In the genomic region with DNA sequence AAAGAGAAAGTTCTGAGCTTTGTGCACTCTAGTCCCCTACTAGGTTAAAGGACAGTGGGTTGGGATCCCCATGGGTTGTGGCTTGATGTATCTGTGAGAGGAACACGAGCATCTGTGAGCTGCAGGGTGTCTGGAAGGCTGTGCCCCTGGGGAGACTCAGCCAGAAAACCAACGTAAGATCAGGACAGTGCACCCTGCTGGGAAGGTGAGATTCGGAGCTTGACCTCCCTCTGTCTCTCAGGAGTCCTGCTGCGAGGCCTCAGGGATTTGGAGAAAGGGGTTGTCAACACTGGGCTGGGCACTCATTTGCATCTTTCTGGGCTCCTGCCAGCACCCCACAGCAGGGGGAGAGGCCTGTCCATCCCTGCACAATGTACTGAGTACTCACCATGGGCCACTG, we compare ENCODE assay signal across 24 cellular contexts. TPM values are rescaled to one million over a fixed set of nuclear protein-coding genes. Genes with fewer than 3 reads are reported as not detected.
DNase-seq lines count a peak whose midpoint lies in the region; ATAC-seq, FAIRE-seq and TF ChIP-seq lines count a peak whose summit lies in the region.
"Had no signal": no experiment of that assay in that cellular context is flagged by ENCODE, and none has a peak within 500 bp of the region (broad histone marks: within the 10 kb centered on the region; RNA-seq: fewer than 3 reads in every experiment).

No MANE protein-coding gene starts in this region.

- H3K27ac ChIP-seq in RWPE2 (ENCODE audit: poor library complexity, severe bottlenecking), result peak overlapping the region; percentile 59
- no peak overlapping the region for H3K27ac ChIP-seq in mesenchymal stem cell (ENCODE audit: low read length, poor library complexity, severe bottlenecking)
- H3K27ac ChIP-seq in right lobe of liver, result no peak overlapping the region
- H3K27ac ChIP-seq: SJCRH30 had no signal

- no peaks in the 10 kb centered on the region for H3K36me3 Mint-ChIP-seq in stimulated activated effector memory CD8-positive, alpha-beta T cell treated with anti-CD3 and anti-CD28 coated beads, Interleukin-12 subunit alpha, Interleukin-12 subunit beta, amount 100 ng/mL, for 72 hours

- no peak overlapping the region for H2BK5ac ChIP-seq in mesenchymal stem cell (ENCODE audit: low read depth, low read length, poor library complexity, severe bottlenecking)

- no peak overlapping the region for H3K27ac Mint-ChIP-seq in stimulated activated effector memory CD8-positive, alpha-beta T cell treated with anti-CD3 and anti-CD28 coated beads, Interleukin-12 subunit alpha, Interleukin-12 subunit beta, amount 100 ng/mL, for 72 hours

- H3K36me3 ChIP-seq in RWPE2 (ENCODE audit: low read depth), result peaks cover 4% of the 10 kb centered on the region; the same call in 1 of the 2 replicates
- peaks cover 0 to 10% of the 10 kb centered on the region in 2 experiments for H3K36me3 ChIP-seq in mesenchymal stem cell (ENCODE audit: control insufficient read depth in 1 of 2, insufficient read depth in 2 of 2, low read depth in 1 of 2, low read length in 2 of 2)
- H3K36me3 ChIP-seq in right lobe of liver, result no peaks in the 10 kb centered on the region
- H3K36me3 ChIP-seq: SJCRH30 had no signal

- 65% methylated on average over 4 of the region's 4 CpGs for WGBS in mesenchymal stem cell
- WGBS in right lobe of liver (ENCODE audit: insufficient coverage, low coverage, low lambda C conversion rate, missing lambda C conversion rate), result 22% methylated on average over 1 of the region's 4 CpGs

- H2BK12ac ChIP-seq in mesenchymal stem cell (ENCODE audit: low read length in 2 of 2), result peak overlapping the region in 1 of 2 experiments; percentile 18

- H3K23ac ChIP-seq in mesenchymal stem cell (ENCODE audit: low read length in 2 of 2), result no peak overlapping the region

- H3K4ac ChIP-seq in mesenchymal stem cell (ENCODE audit: low read depth in 1 of 2, low read length in 2 of 2), result peak overlapping the region in 1 of 2 experiments; percentile 61

- DNase-seq in A172 (ENCODE audit: low spot score) (peak; percentile 41), H54 (ENCODE audit: insufficient read length, low spot score) (no peak), RWPE2 (ENCODE audit: low spot score) (no peak), mesenchymal stem cell (no peak), right lobe of liver (no peak), DMS153 treated with DMSO at 0.1 percent for 48 hours (lab: John Stamatoyannopoulos, UW; ENCODE audit: unreplicated experiment) (no peak)
- DNase-seq in stimulated activated effector memory CD8-positive, alpha-beta T cell treated with anti-CD3 and anti-CD28 coated beads, Interleukin-12 subunit alpha, Interleukin-12 subunit beta, amount 100 ng/mL, for 72 hours (ENCODE audit: low spot score in 2 of 2), result no peak
- DNase-seq: 8988T, AML-193, DND-41, MM.1S, NCI-H1092, NCI-H1436, NCI-H187 treated with DMSO at 0.1 percent for 48 hours, NCI-H226, NCI-H510A treated with DMSO at 0.1 percent for 48 hours, NCI-H774, SJCRH30, T-helper 1 cell had no signal

- H3K4me3 ChIP-seq in RWPE2 (ENCODE audit: severe bottlenecking) (no peak overlapping the region), mesenchymal stem cell (ENCODE audit: insufficient read depth in 1 of 2, low read depth in 1 of 2, low read length in 2 of 2) (no peak overlapping the region), right lobe of liver (no peak overlapping the region)
- H3K4me3 ChIP-seq: SJCRH30 had no signal

- H2AFZ ChIP-seq in mesenchymal stem cell (ENCODE audit: low read depth, low read length), result no peak overlapping the region

- H2BK120ac ChIP-seq in mesenchymal stem cell (ENCODE audit: low read depth, low read length), result no peak overlapping the region

- peak overlapping the region; percentile 63 for H2AK5ac ChIP-seq in mesenchymal stem cell (ENCODE audit: low read length, severe bottlenecking)

- H2BK15ac ChIP-seq in mesenchymal stem cell (ENCODE audit: low read depth, poor library complexity, severe bottlenecking), result no peak overlapping the region

- no peaks in the 10 kb centered on the region for H3K27me3 ChIP-seq in RWPE2 (ENCODE audit: insufficient read depth, poor library complexity, severe bottlenecking)
- H3K27me3 ChIP-seq in mesenchymal stem cell (ENCODE audit: control insufficient read depth in 1 of 2, insufficient read depth in 1 of 2, low read length in 2 of 2), result peaks cover 0 to 15% of the 10 kb centered on the region in 2 experiments
- H3K27me3 ChIP-seq in right lobe of liver, result no peaks in the 10 kb centered on the region
- H3K27me3 ChIP-seq: SJCRH30 had no signal

- ATAC-seq in RWPE2 (ENCODE audit: low read depth), result no peak
- ATAC-seq in stimulated activated effector memory CD8-positive, alpha-beta T cell treated with anti-CD3 and anti-CD28 coated beads, Interleukin-12 subunit alpha, Interleukin-12 subunit beta, amount 100 ng/mL, for 72 hours, result no peak
- no peak for ATAC-seq in right lobe of liver
- ATAC-seq in HG02981 (IDR thresholded peaks at IDR 0.05; ENCODE audit: unreplicated experiment), result no peak

- H3K4me1 ChIP-seq in RWPE2 (ENCODE audit: insufficient read depth, poor library complexity, severe bottlenecking), result peaks cover 8% of the 10 kb centered on the region
- H3K4me1 ChIP-seq in mesenchymal stem cell (ENCODE audit: control insufficient read depth, insufficient read depth, low read depth, low read length), result peaks cover 31% of the 10 kb centered on the region
- peaks cover 0 to 9% (median 0%) of the 10 kb centered on the region in 4 donors for H3K4me1 ChIP-seq in right lobe of liver

- FAIRE-seq in H54 (lab: Jason Lieb, UNC), result peak; percentile 6
- FAIRE-seq: G401.6, GM12892 had no signal

- H3K9me3 ChIP-seq in RWPE2 (ENCODE audit: severe bottlenecking) (no peaks in the 10 kb centered on the region), mesenchymal stem cell (ENCODE audit: control insufficient read depth, low read length) (no peaks in the 10 kb centered on the region), right lobe of liver (no peaks in the 10 kb centered on the region)
- H3K9me3 ChIP-seq: SJCRH30 had no signal

- no peak overlapping the region for H3K4me2 ChIP-seq in mesenchymal stem cell (ENCODE audit: low read length, poor library complexity, severe bottlenecking)

- no peaks in the 10 kb centered on the region for H3K9me3 Mint-ChIP-seq in stimulated activated effector memory CD8-positive, alpha-beta T cell treated with anti-CD3 and anti-CD28 coated beads, Interleukin-12 subunit alpha, Interleukin-12 subunit beta, amount 100 ng/mL, for 72 hours

- H4K8ac ChIP-seq in mesenchymal stem cell (ENCODE audit: low read length), result no peak overlapping the region

- no peaks in the 10 kb centered on the region for H3K4me1 Mint-ChIP-seq in stimulated activated effector memory CD8-positive, alpha-beta T cell treated with anti-CD3 and anti-CD28 coated beads, Interleukin-12 subunit alpha, Interleukin-12 subunit beta, amount 100 ng/mL, for 72 hours

- H3K9ac ChIP-seq in mesenchymal stem cell (ENCODE audit: low read length), result no peak overlapping the region

- H3K79me1 ChIP-seq in mesenchymal stem cell (replicated peaks; ENCODE audit: low read length, poor library complexity, severe bottlenecking), result no peaks in the 10 kb centered on the region

- H3K4me3 Mint-ChIP-seq in stimulated activated effector memory CD8-positive, alpha-beta T cell treated with anti-CD3 and anti-CD28 coated beads, Interleukin-12 subunit alpha, Interleukin-12 subunit beta, amount 100 ng/mL, for 72 hours, result no peak overlapping the region

- no peak overlapping the region for H3K14ac ChIP-seq in mesenchymal stem cell (ENCODE audit: low read length in 2 of 2)

- TF ChIP-seq CTCF in RWPE2 (IDR thresholded peaks at IDR 0.05; ENCODE audit: poor library complexity, severe bottlenecking) (no peak), right lobe of liver (IDR thresholded peaks at IDR 0.05) (no peak)

- intact Hi-C loops in right lobe of liver (cut with DNase I), result no loop called here

- TF ChIP-seq POLR2A in H54 (IDR thresholded peaks at IDR 0.05; ENCODE audit: low read depth, low read length), result no peak
- TF ChIP-seq POLR2A in right lobe of liver (IDR thresholded peaks at IDR 0.05), result no peak

- H4K91ac ChIP-seq in mesenchymal stem cell (ENCODE audit: low read length), result no peak overlapping the region

- no peak overlapping the region for H3K18ac ChIP-seq in mesenchymal stem cell (ENCODE audit: low read depth in 1 of 2, low read length in 2 of 2)

RNA-seq across cellular contexts. Expression of gene ANKRD63, which starts 15.2 kb away (rescaled TPM):
- not detected in 2 replicates for total RNA-seq in A172 (2014; rRNA removed; shearing (Covaris generic))
- polyA plus RNA-seq in mesenchymal stem cell (2013, experiment 1 of 2), result not detected
- not detected for polyA plus RNA-seq in mesenchymal stem cell (2013, experiment 2 of 2)
- total RNA-seq in right lobe of liver, result under 1 TPM in 1 of 6 experiments, not detected in 5; 0.24 TPM
- total RNA-seq: LHCN-M2 had no signal
- polyA plus RNA-seq: AG04450 had no signal

RNA-seq across cellular contexts. Expression of gene PAK6, which starts 28.8 kb away (rescaled TPM):
- 0.17 and 0.43 TPM in 2 replicates for total RNA-seq in A172 (2014; rRNA removed; shearing (Covaris generic))
- 0.18 TPM for polyA plus RNA-seq in mesenchymal stem cell (2013, experiment 1 of 2)
- polyA plus RNA-seq in mesenchymal stem cell (2013, experiment 2 of 2), result 0.10 TPM
- total RNA-seq in right lobe of liver, result under 1 TPM in 4 of 6 experiments, not detected in 2; 0.05 to 0.19 (median 0.10) TPM
- total RNA-seq: SJCRH30 had no signal
- polyA plus RNA-seq: AG04450 had no signal

RNA-seq across cellular contexts. Expression of gene PLCB2, which starts 40.1 kb away (rescaled TPM):
- not detected in 2 replicates for total RNA-seq in A172 (2014; rRNA removed; shearing (Covaris generic))
- 14.0 TPM for polyA plus RNA-seq in mesenchymal stem cell (2013, experiment 1 of 2)
- 13.9 TPM for polyA plus RNA-seq in mesenchymal stem cell (2013, experiment 2 of 2)
- 10 to 100 TPM in 2 of 6 experiments, 1 to 10 TPM in 4; 5.0 to 18.0 (median 7.2) TPM for total RNA-seq in right lobe of liver

RNA-seq across cellular contexts. Expression of gene INAFM2, which starts 55.8 kb away (rescaled TPM):
- total RNA-seq in A172 (2014; rRNA removed; shearing (Covaris generic)), result 12.7 and 14.7 TPM in 2 replicates
- polyA plus RNA-seq in mesenchymal stem cell (2013, experiment 1 of 2), result 75.5 TPM
- 80.9 TPM for polyA plus RNA-seq in mesenchymal stem cell (2013, experiment 2 of 2)
- 1 to 10 TPM; 4.6 to 8.7 (median 5.8) TPM for total RNA-seq in right lobe of liver
